2 cellular contexts compared by ENCODE assay signal in the genomic region with DNA sequence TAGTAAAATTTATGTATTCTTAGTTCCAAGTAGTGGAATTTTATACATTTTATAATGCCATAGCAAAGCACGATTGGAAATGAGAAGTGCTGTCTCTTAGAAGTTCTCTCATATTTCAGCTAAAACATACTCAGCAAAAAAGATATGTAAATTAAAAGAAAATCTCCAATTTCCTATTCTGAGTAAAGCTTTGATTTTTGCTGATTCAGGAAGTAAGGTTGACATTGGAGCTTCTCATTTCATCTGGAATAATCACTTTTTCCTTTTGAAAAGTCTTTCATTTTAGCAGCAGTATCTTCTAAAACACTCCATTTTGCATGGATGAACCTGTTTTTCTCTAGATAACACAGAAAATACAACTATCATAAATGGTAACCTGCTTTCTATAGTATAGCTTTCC.
TF ChIP-seq lines count a peak whose summit lies in the region.

No MANE protein-coding gene starts in this region.

TF ChIP-seq in A549, 52 proteins besides CTCF, POLR2A, EP300 and RAD21:
- TF ChIP-seq CHD2 (IDR thresholded peaks at IDR 0.05; ENCODE audit: low read length, partially characterized antibody) (no peak), MAFK (IDR thresholded peaks at IDR 0.05; ENCODE audit: partially characterized antibody) (peak; percentile 89)

TF ChIP-seq in H1, 55 proteins besides CTCF, POLR2A, EP300 and RAD21:
- no peak for TF ChIP-seq HDAC6 (IDR thresholded peaks at IDR 0.05; ENCODE audit: low read depth, low read length)
- no peak for TF ChIP-seq RXRA (IDR thresholded peaks at IDR 0.05; ENCODE audit: insufficient read depth, low read depth, low read length)
- 0 out of 2 replicates have a peak, but pooled peaks have one; percentile 16 for TF ChIP-seq MAFK (IDR thresholded peaks at IDR 0.05; ENCODE audit: low read depth, low read length)
- no peak for TF ChIP-seq JUND (IDR thresholded peaks at IDR 0.05; ENCODE audit: low read length)
